10 cellular contexts compared by ENCODE assay signal in genomic region chr17:66493283-66494019, GRCh38.
DNase-seq lines count a peak whose midpoint lies in the region; ATAC-seq, FAIRE-seq and TF ChIP-seq lines count a peak whose summit lies in the region.
"Had no signal": no experiment of that assay in that cellular context is flagged by ENCODE, and none has a peak within 500 bp of the region (broad histone marks: within the 10 kb centered on the region; RNA-seq: fewer than 3 reads in every experiment).

No MANE protein-coding gene starts in this region.

- ATAC-seq in activated naive CD4-positive, alpha-beta T cell treated with anti-CD3 and anti-CD28 coated beads, Interleukin-2, amount 50 U/mL, for 72 hours, result peak; percentile 12 to 26
- ATAC-seq in SK-N-SH treated with all-trans-retinoic acid at 6 μM for 48 hours, result peak; percentile 49

- FAIRE-seq in urothelium cell line (lab: Jason Lieb, UNC), result peak; percentile 59

- peaks cover 0 to 4% of the 10 kb centered on the region in 2 donors for H3K9me3 Mint-ChIP-seq in activated naive CD4-positive, alpha-beta T cell treated with anti-CD3 and anti-CD28 coated beads, Interleukin-2, amount 50 U/mL, for 72 hours

- peak overlapping the region; percentile 33 to 49 for H3K27ac Mint-ChIP-seq in activated naive CD4-positive, alpha-beta T cell treated with anti-CD3 and anti-CD28 coated beads, Interleukin-2, amount 50 U/mL, for 72 hours

- TF ChIP-seq POLR2A in erythroblast (IDR thresholded peaks at IDR 0.05; ENCODE audit: low read length), result no peak

- no peak for DNase-seq in activated naive CD4-positive, alpha-beta T cell treated with anti-CD3 and anti-CD28 coated beads, Interleukin-2, amount 50 U/mL, for 72 hours (ENCODE audit: low spot score in 2 of 2)
- DNase-seq in activated naive CD4-positive, alpha-beta T cell treated with Interleukin-2 at 50 U/mL for 16 hours, result no peak
- DNase-seq in fibroblast of gingiva (ENCODE audit: low read depth) (peak; percentile 79), urothelium cell line (ENCODE audit: low spot score) (peak; percentile 58), mucosa of gallbladder (ENCODE audit: low spot score) (no peak), NCI-H82 (lab: John Stamatoyannopoulos, UW) (no peak), erythroblast (lab: John Stamatoyannopoulos, UW) (no peak)
- DNase-seq: COR-L47, ovary had no signal

- peaks cover 0 to 44% of the 10 kb centered on the region in 2 donors for H3K36me3 Mint-ChIP-seq in activated naive CD4-positive, alpha-beta T cell treated with anti-CD3 and anti-CD28 coated beads, Interleukin-2, amount 50 U/mL, for 72 hours

TF ChIP-seq in SK-N-SH treated with all-trans-retinoic acid at 6 μM for 48 hours, 23 proteins besides CTCF, POLR2A, EP300 and RAD21:
- no peak for TF ChIP-seq BACH2 (CRISPR knock-in tag; IDR thresholded peaks at IDR 0.05; ENCODE audit: borderline replicate concordance)

Comparison
In these comparisons a context has a peak if more than half of its experiments do, and no peak if none do; other contexts are left out.
1. DNase-seq: peak in fibroblast of gingiva (single experiment) and urothelium cell line (single experiment); none in activated naive CD4-positive, alpha-beta T cell treated with anti-CD3 and anti-CD28 coated beads, Interleukin-2, amount 50 U/mL, for 72 hours (0 of 2), activated naive CD4-positive, alpha-beta T cell treated with Interleukin-2 at 50 U/mL for 16 hours (single experiment), mucosa of gallbladder (single experiment), NCI-H82 (single experiment) and erythroblast (0 of 2).